In the genomic region with DNA sequence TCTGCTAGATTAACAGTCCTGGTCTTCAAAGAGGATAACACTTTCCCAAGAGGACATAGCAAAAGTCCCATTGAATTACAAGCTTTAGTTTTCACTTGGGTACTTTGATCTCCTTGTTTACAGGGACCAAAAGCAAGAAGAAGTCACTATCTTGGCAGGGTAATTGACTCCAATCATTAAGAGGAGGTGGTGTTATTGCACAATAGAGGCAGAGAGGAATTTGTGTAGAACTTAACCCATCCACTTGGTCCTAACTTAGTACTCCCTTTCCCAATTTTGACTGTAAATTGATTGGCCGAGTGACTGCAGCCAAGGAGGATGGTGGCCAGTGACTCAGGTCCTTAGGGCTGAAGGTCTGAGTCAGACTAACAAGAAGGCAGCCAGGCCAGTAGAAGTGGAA, we compare ENCODE assay signal across 20 cellular contexts. TPM values are rescaled to one million over a fixed set of nuclear protein-coding genes. Genes with fewer than 3 reads are reported as not detected.
"Had no signal": no experiment of that assay in that cellular context is flagged by ENCODE, and none has a peak within 500 bp of the region (broad histone marks: within the 10 kb centered on the region; RNA-seq: fewer than 3 reads in every experiment).

No MANE protein-coding gene starts in this region.

- FAIRE-seq: endometrium, small intestine had no signal

- H3K9me3 ChIP-seq: esophagus squamous epithelium, neutrophil, right atrium auricular region, upper lobe of left lung, uterus had no signal

- H3K4me3 ChIP-seq: esophagus squamous epithelium, right atrium auricular region, upper lobe of left lung, uterus had no signal

- H3K27ac ChIP-seq: esophagus squamous epithelium, neutrophil, right atrium auricular region, upper lobe of left lung, uterus had no signal

- H3K27ac Mint-ChIP-seq: naive thymus-derived CD4-positive, alpha-beta T cell had no signal

- H3K27me3 ChIP-seq: esophagus squamous epithelium, neutrophil, right atrium auricular region, upper lobe of left lung, uterus had no signal

- H3K4me1 ChIP-seq: esophagus squamous epithelium, right atrium auricular region, upper lobe of left lung, uterus had no signal

- H3K36me3 ChIP-seq: esophagus squamous epithelium, neutrophil, right atrium auricular region, upper lobe of left lung, uterus had no signal

- H3K4me3 Mint-ChIP-seq: naive thymus-derived CD4-positive, alpha-beta T cell had no signal

- H3K4me1 Mint-ChIP-seq: naive thymus-derived CD4-positive, alpha-beta T cell had no signal

- H3K36me3 Mint-ChIP-seq: naive thymus-derived CD4-positive, alpha-beta T cell had no signal

- DNase-seq: effector memory CD4-positive, alpha-beta T cell; esophagus squamous epithelium; hippocampal formation; naive thymus-derived CD4-positive, alpha-beta T cell; stimulated activated CD4-positive, alpha-beta T cell treated with anti-CD3 and anti-CD28 coated beads, Interleukin-12 subunit alpha, Interleukin-12 subunit beta, amount 100 ng/mL, for 4 hours; stimulated activated naive CD4-positive, alpha-beta T cell; upper lobe of left lung; uterus had no signal

- ATAC-seq: naive thymus-derived CD4-positive, alpha-beta T cell had no signal

RNA-seq across cellular contexts. Expression of gene TRPC7, which starts 9.3 kb away (rescaled TPM):
- total RNA-seq: epithelial cell of proximal tubule; esophagus squamous epithelium; kidney epithelial cell; liver; lung microvascular endothelial cell; mesenteric fat pad; mononuclear cell; naive thymus-derived CD4-positive, alpha-beta T cell; osteoblast; pulmonary artery endothelial cell; right atrium auricular region; upper lobe of left lung had no signal
- polyA plus RNA-seq: liver; naive thymus-derived CD4-positive, alpha-beta T cell had no signal
